ENCODE assay signal across 1 cellular context in genomic region chr11:85951428-85952107, GRCh38.
TF ChIP-seq lines count a peak whose summit lies in the region.

No MANE protein-coding gene starts in this region.

TF ChIP-seq in SK-N-SH treated with all-trans-retinoic acid at 6 μM for 48 hours, 23 proteins besides CTCF, POLR2A, EP300 and RAD21 (continued from another document):
- TF ChIP-seq TSHZ2 (CRISPR knock-in tag; IDR thresholded peaks at IDR 0.05) (no peak), BACH2 (CRISPR knock-in tag; IDR thresholded peaks at IDR 0.05; ENCODE audit: borderline replicate concordance) (no peak), SNAI2 (CRISPR knock-in tag; IDR thresholded peaks at IDR 0.05) (no peak), ZFP30 (CRISPR knock-in tag; IDR thresholded peaks at IDR 0.05) (no peak), ZNF70 (CRISPR knock-in tag; IDR thresholded peaks at IDR 0.05) (no peak), ZNF8 (CRISPR knock-in tag; IDR thresholded peaks at IDR 0.05) (no peak), TCF4 (CRISPR knock-in tag; IDR thresholded peaks at IDR 0.05; ENCODE audit: borderline replicate concordance) (no peak), ARNTL (CRISPR knock-in tag; IDR thresholded peaks at IDR 0.05; ENCODE audit: borderline replicate concordance, low read depth) (no peak), CREB5 (CRISPR knock-in tag; IDR thresholded peaks at IDR 0.05; ENCODE audit: low read depth) (no peak), PATZ1 (CRISPR knock-in tag; IDR thresholded peaks at IDR 0.05; ENCODE audit: borderline replicate concordance) (no peak), ZFP3 (CRISPR knock-in tag; IDR thresholded peaks at IDR 0.05) (no peak), ESRRG (CRISPR knock-in tag; IDR thresholded peaks at IDR 0.05) (no peak), ZC3H10 (CRISPR knock-in tag; IDR thresholded peaks at IDR 0.05) (no peak), ISL1 (CRISPR knock-in tag; IDR thresholded peaks at IDR 0.05) (no peak)
TF ChIP-seq in SK-N-SH treated with all-trans-retinoic acid at 6 μM for 48 hours: peak in this region for 0.
